Comparison of ENCODE assay signal across 8 cellular contexts in genomic region chr11:119100246-119100959, GRCh38. TPM values are rescaled to one million over a fixed set of nuclear protein-coding genes. Genes with fewer than 3 reads are reported as not detected.
DNase-seq lines count a peak whose midpoint lies in the region; ATAC-seq and TF ChIP-seq lines count a peak whose summit lies in the region.

No MANE protein-coding gene starts in this region.

- peaks cover 33% of the 10 kb centered on the region for H3K36me3 Mint-ChIP-seq in activated naive CD4-positive, alpha-beta T cell treated with anti-CD3 and anti-CD28 coated beads for 36 hours (ENCODE audit: low read depth)
- peaks cover 36% of the 10 kb centered on the region for H3K36me3 Mint-ChIP-seq in activated naive CD8-positive, alpha-beta T cell treated with anti-CD3 and anti-CD28 coated beads, Interleukin-2, amount 50 U/mL, for 24 hours (ENCODE audit: low read depth)

- CTCF ChIA-PET in activated naive CD4-positive, alpha-beta T cell treated with anti-CD3 and anti-CD28 coated beads for 36 hours (lab: Charles Lee), result interaction anchor here (0.8 to 1.2 kb wide), 4 partner anchors 9 to 40 kb away, joined by 3 to 4 read pairs (median 4); partner anchors contain the start of gene HMBS

- H3K4me3 Mint-ChIP-seq in activated naive CD4-positive, alpha-beta T cell treated with anti-CD3 and anti-CD28 coated beads for 36 hours, result peak overlapping the region; percentile 94
- H3K4me3 Mint-ChIP-seq in activated naive CD8-positive, alpha-beta T cell treated with anti-CD3 and anti-CD28 coated beads, Interleukin-2, amount 50 U/mL, for 24 hours, result peak overlapping the region; percentile 89

- DNase-seq in activated naive CD4-positive, alpha-beta T cell treated with anti-CD3 and anti-CD28 coated beads for 36 hours, result no peak
- DNase-seq in activated naive CD4-positive, alpha-beta T cell treated with anti-CD3 and anti-CD28 coated beads, Interleukin-2, amount 50 U/mL, for 16 hours, result no peak
- DNase-seq in NB4 (ENCODE audit: low read depth) (peak; percentile 68), left kidney (ENCODE audit: low read depth, low spot score) (peak; percentile 59), upper lobe of right lung (no peak), omental fat pad (ENCODE audit: low spot score) (no peak)
- DNase-seq in activated naive CD8-positive, alpha-beta T cell treated with anti-CD3 and anti-CD28 coated beads, Interleukin-2, amount 50 U/mL, for 24 hours, result no peak

- intact Hi-C loops in activated naive CD4-positive, alpha-beta T cell treated with anti-CD3 and anti-CD28 coated beads for 36 hours (cut with micrococcal nuclease), result loop anchor here (2.0 to 10.0 kb wide), 6 partner anchors 16 to 876 kb away; partner anchors contain the start of genes HMBS, JAML and NLRX1
- intact Hi-C loops in upper lobe of right lung (cut with DNase I), result no loop called here

- ATAC-seq in activated naive CD8-positive, alpha-beta T cell treated with anti-CD3 and anti-CD28 coated beads, Interleukin-2, amount 50 U/mL, for 24 hours, result no peak
- ATAC-seq in upper lobe of right lung (no peak), omental fat pad (ENCODE audit: low FRiP score) (no peak), GM18861 (IDR thresholded peaks at IDR 0.05; ENCODE audit: unreplicated experiment) (no peak)

- H3K4me3 ChIP-seq in NB4 (ENCODE audit: low read depth, low read length) (peak overlapping the region; percentile 79), upper lobe of right lung (peak overlapping the region; percentile 93)

- H3K27me3 Mint-ChIP-seq in activated naive CD4-positive, alpha-beta T cell treated with anti-CD3 and anti-CD28 coated beads for 36 hours (ENCODE audit: low read depth), result no peaks in the 10 kb centered on the region
- H3K27me3 Mint-ChIP-seq in activated naive CD8-positive, alpha-beta T cell treated with anti-CD3 and anti-CD28 coated beads, Interleukin-2, amount 50 U/mL, for 24 hours, result peaks cover 2% of the 10 kb centered on the region

- peak overlapping the region; percentile 95 for H3K27ac Mint-ChIP-seq in activated naive CD4-positive, alpha-beta T cell treated with anti-CD3 and anti-CD28 coated beads for 36 hours
- peak overlapping the region; percentile 98 for H3K27ac Mint-ChIP-seq in activated naive CD8-positive, alpha-beta T cell treated with anti-CD3 and anti-CD28 coated beads, Interleukin-2, amount 50 U/mL, for 24 hours

- H3K27me3 ChIP-seq in upper lobe of right lung, result no peaks in the 10 kb centered on the region

- H3K9me3 ChIP-seq in upper lobe of right lung, result no peaks in the 10 kb centered on the region

- peaks cover 31% of the 10 kb centered on the region for H3K4me1 Mint-ChIP-seq in activated naive CD4-positive, alpha-beta T cell treated with anti-CD3 and anti-CD28 coated beads for 36 hours (ENCODE audit: low read depth)
- H3K4me1 Mint-ChIP-seq in activated naive CD8-positive, alpha-beta T cell treated with anti-CD3 and anti-CD28 coated beads, Interleukin-2, amount 50 U/mL, for 24 hours, result peaks cover 41% of the 10 kb centered on the region

- no peak overlapping the region for H3K27ac ChIP-seq in upper lobe of right lung

- H3K9me3 Mint-ChIP-seq in activated naive CD4-positive, alpha-beta T cell treated with anti-CD3 and anti-CD28 coated beads for 36 hours, result no peaks in the 10 kb centered on the region
- no peaks in the 10 kb centered on the region for H3K9me3 Mint-ChIP-seq in activated naive CD8-positive, alpha-beta T cell treated with anti-CD3 and anti-CD28 coated beads, Interleukin-2, amount 50 U/mL, for 24 hours

- no peak for TF ChIP-seq POLR2A in NB4 (IDR thresholded peaks at IDR 0.05; ENCODE audit: extremely low read depth, insufficient read length)

- peaks cover 16% of the 10 kb centered on the region for H3K4me1 ChIP-seq in upper lobe of right lung

- peak; percentile 40 for TF ChIP-seq CTCF in NB4 (IDR thresholded peaks at IDR 0.05; ENCODE audit: low read depth, low read length)
- peak; percentile 30 for TF ChIP-seq CTCF in upper lobe of right lung (IDR thresholded peaks at IDR 0.05)
- TF ChIP-seq CTCF in omental fat pad (IDR thresholded peaks at IDR 0.05), result no peak

- peaks cover 22% of the 10 kb centered on the region for H3K36me3 ChIP-seq in upper lobe of right lung

RNA-seq across cellular contexts. Expression of gene DPAGT1, which starts 1.2 kb away (rescaled TPM):
- total RNA-seq in activated naive CD4-positive, alpha-beta T cell treated with anti-CD3 and anti-CD28 coated beads for 36 hours, result 10 to 100 TPM; 52.2 to 53.1 TPM
- total RNA-seq in upper lobe of right lung (38.4 TPM), omental fat pad (10 to 100 TPM; 23.0 to 34.0 (median 28.5) TPM)

RNA-seq across cellular contexts. Expression of gene C2CD2L, which starts 6.7 kb away (rescaled TPM):
- 10 to 100 TPM; 20.1 to 20.8 TPM for total RNA-seq in activated naive CD4-positive, alpha-beta T cell treated with anti-CD3 and anti-CD28 coated beads for 36 hours
- total RNA-seq in upper lobe of right lung, result 20.3 TPM
- 10 to 100 TPM in 1 of 4 donors, 1 to 10 TPM in 3; 8.2 to 10.7 (median 9.0) TPM for total RNA-seq in omental fat pad

RNA-seq across cellular contexts. Expression of gene HMBS, which starts 15.7 kb away (rescaled TPM):
- 10 to 100 TPM; 27.9 to 29.4 TPM for total RNA-seq in activated naive CD4-positive, alpha-beta T cell treated with anti-CD3 and anti-CD28 coated beads for 36 hours
- total RNA-seq in upper lobe of right lung (19.5 TPM), omental fat pad (10 to 100 TPM in 1 of 4 donors, 1 to 10 TPM in 3; 7.2 to 11.7 (median 8.5) TPM)

RNA-seq across cellular contexts. Expression of gene HINFP, which starts 21.0 kb away (rescaled TPM):
- total RNA-seq in activated naive CD4-positive, alpha-beta T cell treated with anti-CD3 and anti-CD28 coated beads for 36 hours, result 10 to 100 TPM; 24.5 to 25.2 TPM
- 25.2 TPM for total RNA-seq in upper lobe of right lung
- total RNA-seq in omental fat pad, result 10 to 100 TPM; 10.2 to 31.0 (median 24.4) TPM

RNA-seq across cellular contexts. Expression of gene VPS11, which starts 32.8 kb away (rescaled TPM):
- total RNA-seq in activated naive CD4-positive, alpha-beta T cell treated with anti-CD3 and anti-CD28 coated beads for 36 hours, result 10 to 100 TPM; 16.9 to 19.5 TPM
- total RNA-seq in upper lobe of right lung (41.5 TPM), omental fat pad (10 to 100 TPM; 31.5 to 39.2 (median 32.7) TPM)

Comparison
In these comparisons a context has a peak if more than half of its experiments do, and no peak if none do; other contexts are left out.
1. DNase-seq: peak in NB4 (single experiment) and left kidney (single experiment); none in activated naive CD4-positive, alpha-beta T cell treated with anti-CD3 and anti-CD28 coated beads for 36 hours (single experiment), activated naive CD4-positive, alpha-beta T cell treated with anti-CD3 and anti-CD28 coated beads, Interleukin-2, amount 50 U/mL, for 16 hours (single experiment), activated naive CD8-positive, alpha-beta T cell treated with anti-CD3 and anti-CD28 coated beads, Interleukin-2, amount 50 U/mL, for 24 hours (single experiment), upper lobe of right lung (single experiment) and omental fat pad (single experiment).
2. CTCF ChIP-seq: peak in NB4 (single experiment) and upper lobe of right lung (single experiment); none in omental fat pad (0 of 3).